In the genomic region with DNA sequence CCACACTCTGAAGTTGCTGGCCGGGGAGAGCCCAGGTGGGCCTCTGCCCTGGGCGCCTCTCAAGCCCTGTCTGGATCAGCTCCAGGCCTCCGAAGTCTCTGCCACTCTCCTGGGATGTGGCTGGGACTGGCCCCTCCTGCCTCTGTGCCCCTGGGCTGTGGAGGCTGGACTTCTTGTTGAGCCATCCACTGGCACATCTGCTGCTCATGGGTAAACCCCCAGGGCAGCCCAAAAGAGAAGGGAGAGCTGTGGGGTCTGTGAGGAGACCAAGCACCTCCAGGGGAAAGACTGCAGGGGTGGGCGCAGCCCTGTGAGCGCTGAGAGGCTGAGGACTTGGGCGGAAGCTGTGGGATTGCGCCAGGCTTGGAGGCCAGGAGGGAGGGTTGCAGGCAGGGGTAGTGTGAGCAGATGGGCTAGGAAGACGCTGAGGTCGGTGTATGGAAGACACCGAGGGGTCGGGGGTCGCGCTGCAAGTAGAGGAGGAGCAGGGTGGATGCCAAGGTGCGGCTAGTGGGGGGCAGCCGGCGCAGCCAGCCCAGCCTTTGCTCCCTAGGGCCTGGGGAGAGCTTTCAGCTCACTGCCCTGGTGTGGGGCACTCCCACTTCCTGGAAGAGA, we compare ENCODE assay signal across 9 cellular contexts.
DNase-seq lines count a peak whose midpoint lies in the region; ATAC-seq and TF ChIP-seq lines count a peak whose summit lies in the region.
"Had no signal": no experiment of that assay in that cellular context is flagged by ENCODE, and none has a peak within 500 bp of the region (broad histone marks: within the 10 kb centered on the region; RNA-seq: fewer than 3 reads in every experiment).

No MANE protein-coding gene starts in this region.

- H3K27me3 Mint-ChIP-seq in brain: no peaks in the 10 kb centered on the region
- H3K27me3 Mint-ChIP-seq: activated naive CD4-positive, alpha-beta T cell treated with anti-CD3 and anti-CD28 coated beads, Interleukin-2, amount 50 U/mL, for 24 hours had no signal

- DNase-seq in activated CD4-positive, alpha-beta T cell treated with anti-CD3 and anti-CD28 coated beads for 1 hour: peak; percentile 5
- DNase-seq in activated CD4-positive, alpha-beta T cell treated with anti-CD3 and anti-CD28 coated beads for 4 hours: no peak
- DNase-seq in GM13977 (ENCODE audit: low spot score): peak; percentile 28
- DNase-seq in sciatic nerve (ENCODE audit: low spot score): peak; percentile 55
- no peak for DNase-seq in SK-N-DZ (ENCODE audit: low spot score)

- no peak overlapping the region for H3K4me3 Mint-ChIP-seq in brain
- H3K4me3 Mint-ChIP-seq: activated naive CD4-positive, alpha-beta T cell treated with anti-CD3 and anti-CD28 coated beads, Interleukin-2, amount 50 U/mL, for 24 hours had no signal

- ATAC-seq in sciatic nerve: no peak
- no peak for ATAC-seq in GM19023 (IDR thresholded peaks at IDR 0.05; ENCODE audit: unreplicated experiment)
- no peak for ATAC-seq in HG02981 (IDR thresholded peaks at IDR 0.05; ENCODE audit: unreplicated experiment)

- TF ChIP-seq CTCF in GM13977 (IDR thresholded peaks at IDR 0.05; ENCODE audit: extremely low read depth, insufficient read depth, missing control alignments) (no peak), brain (conservative IDR thresholded peaks at IDR 0.05) (no peak)

- peak overlapping the region in 3 of 5 experiments; percentile 21 to 65 (median 32) for H3K27ac Mint-ChIP-seq in brain
- H3K27ac Mint-ChIP-seq: activated naive CD4-positive, alpha-beta T cell treated with anti-CD3 and anti-CD28 coated beads, Interleukin-2, amount 50 U/mL, for 24 hours had no signal

- H3K4me1 Mint-ChIP-seq in brain: no peaks in the 10 kb centered on the region

- H3K36me3 Mint-ChIP-seq in brain: peaks cover 15% of the 10 kb centered on the region
- H3K36me3 Mint-ChIP-seq: activated naive CD4-positive, alpha-beta T cell treated with anti-CD3 and anti-CD28 coated beads, Interleukin-2, amount 50 U/mL, for 24 hours had no signal

- in situ Hi-C loops in GM13977 (cut with MboI; ENCODE audit: low pct_unique_long_range_greater_than_20kb, low sequenced_read_pairs, unreplicated experiment): loop anchor here (25.0 kb wide), 1 partner anchor 140 kb away; no protein-coding TSS in a partner anchor

- H3K9me3 Mint-ChIP-seq in brain: no peaks in the 10 kb centered on the region
- H3K9me3 Mint-ChIP-seq: activated naive CD4-positive, alpha-beta T cell treated with anti-CD3 and anti-CD28 coated beads, Interleukin-2, amount 50 U/mL, for 24 hours had no signal

- intact Hi-C loops in sciatic nerve (cut with DNase I): loop anchor here (5.0 to 10.0 kb wide), 2 partner anchors 140 to 187 kb away; no protein-coding TSS in a partner anchor

Comparison
In these comparisons a context has a peak if more than half of its experiments do, and no peak if none do; other contexts are left out.
1. DNase-seq: peak in activated CD4-positive, alpha-beta T cell treated with anti-CD3 and anti-CD28 coated beads for 1 hour (single experiment), GM13977 (single experiment) and sciatic nerve (single experiment); none in activated CD4-positive, alpha-beta T cell treated with anti-CD3 and anti-CD28 coated beads for 4 hours (0 of 2) and SK-N-DZ (single experiment).